Comparison of ENCODE assay signal across 18 cellular contexts in the genomic region with DNA sequence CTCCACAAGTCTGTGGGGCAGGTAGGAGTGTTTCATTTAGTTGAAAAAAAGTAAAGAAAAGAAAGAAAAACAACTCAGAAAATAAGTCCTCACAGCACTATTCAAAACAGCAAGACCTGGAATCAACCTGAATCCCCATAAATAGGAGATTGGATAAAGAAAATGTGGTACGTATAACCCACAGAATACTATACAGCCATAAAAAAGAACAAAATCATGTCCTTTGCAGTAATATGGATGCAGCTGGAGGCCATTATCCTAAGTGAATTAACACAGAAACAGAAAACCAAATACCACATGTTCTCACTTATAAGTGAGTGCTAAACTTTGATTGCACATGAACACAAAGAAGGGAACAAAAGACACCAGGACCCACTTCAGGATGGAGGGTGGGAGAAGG.
DNase-seq lines count a peak whose midpoint lies in the region; ATAC-seq and TF ChIP-seq lines count a peak whose summit lies in the region.
"Had no signal": no experiment of that assay in that cellular context is flagged by ENCODE, and none has a peak within 500 bp of the region (broad histone marks: within the 10 kb centered on the region; RNA-seq: fewer than 3 reads in every experiment).

No MANE protein-coding gene starts in this region.

- no peak for TF ChIP-seq POLR2A in Peyer's patch (IDR thresholded peaks at IDR 0.05)

- no peaks in the 10 kb centered on the region for H3K27me3 Mint-ChIP-seq in activated naive CD8-positive, alpha-beta T cell
- no peaks in the 10 kb centered on the region for H3K27me3 Mint-ChIP-seq in activated naive CD8-positive, alpha-beta T cell treated with anti-CD3 and anti-CD28 coated beads for 36 hours
- H3K27me3 Mint-ChIP-seq in naive thymus-derived CD4-positive, alpha-beta T cell, result no peaks in the 10 kb centered on the region

- H3K9me3 ChIP-seq in HEK293 (ENCODE audit: control insufficient read depth, insufficient read depth, low read depth, low read length), result no peaks in the 10 kb centered on the region
- H3K9me3 ChIP-seq in naive thymus-derived CD4-positive, alpha-beta T cell (ENCODE audit: control insufficient read depth in 2 of 3, low read length in 3 of 3), result no peaks in the 10 kb centered on the region
- no peaks in the 10 kb centered on the region for H3K9me3 ChIP-seq in Peyer's patch
- H3K9me3 ChIP-seq: BE2C, BLaER1 had no signal

- no peaks in the 10 kb centered on the region for H3K27me3 ChIP-seq in naive thymus-derived CD4-positive, alpha-beta T cell (ENCODE audit: control insufficient read depth in 2 of 2, insufficient read depth in 2 of 2, low read length in 2 of 2)
- no peaks in the 10 kb centered on the region for H3K27me3 ChIP-seq in Peyer's patch
- H3K27me3 ChIP-seq: BE2C, BLaER1 had no signal

- ATAC-seq in naive thymus-derived CD4-positive, alpha-beta T cell, result no peak
- ATAC-seq: CD8-positive, alpha-beta T cell had no signal

- H3K4me3 Mint-ChIP-seq in activated naive CD8-positive, alpha-beta T cell, result no peak overlapping the region
- no peak overlapping the region for H3K4me3 Mint-ChIP-seq in activated naive CD8-positive, alpha-beta T cell treated with anti-CD3 and anti-CD28 coated beads for 36 hours
- H3K4me3 Mint-ChIP-seq in naive thymus-derived CD4-positive, alpha-beta T cell, result no peak overlapping the region
- H3K4me3 Mint-ChIP-seq: CD14-positive monocyte; CD4-positive, CD25-positive, alpha-beta regulatory T cell; CD8-positive, alpha-beta T cell had no signal

- POLR2A ChIA-PET in HEK293 (lab: Yijun Ruan, JAX), result no interaction called here
- POLR2A ChIA-PET in naive thymus-derived CD4-positive, alpha-beta T cell (lab: Charles Lee), result interaction anchor here (0.7 to 1.9 kb wide), 3 partner anchors 141 to 147 kb away, joined by 3 to 5 read pairs (median 5); no protein-coding TSS in a partner anchor
- POLR2A ChIA-PET in RWPE1 (lab: Yijun Ruan, JAX; ENCODE audit: low non-redundant PET), result no interaction called here

- no peaks in the 10 kb centered on the region for H3K4me1 ChIP-seq in HEK293 (ENCODE audit: control insufficient read depth, insufficient read depth, low read length)
- H3K4me1 ChIP-seq in naive thymus-derived CD4-positive, alpha-beta T cell (ENCODE audit: control insufficient read depth in 2 of 2, insufficient read depth in 2 of 2, low read length in 2 of 2), result peaks cover 24 to 36% of the 10 kb centered on the region in 2 donors
- H3K4me1 ChIP-seq in Peyer's patch, result peaks cover 0 to 8% (median 0%) of the 10 kb centered on the region in 4 donors
- H3K4me1 ChIP-seq: BE2C, BLaER1 had no signal

- no peaks in the 10 kb centered on the region for H3K36me3 ChIP-seq in HEK293 (ENCODE audit: control insufficient read depth in 2 of 2, insufficient read depth in 1 of 2, low read length in 2 of 2)
- no peaks in the 10 kb centered on the region for H3K36me3 ChIP-seq in naive thymus-derived CD4-positive, alpha-beta T cell (ENCODE audit: control insufficient read depth in 2 of 3, insufficient read depth in 3 of 3, low read length in 3 of 3)
- no peaks in the 10 kb centered on the region for H3K36me3 ChIP-seq in Peyer's patch
- H3K36me3 ChIP-seq: BE2C, BLaER1 had no signal

- no peaks in the 10 kb centered on the region for H3K36me3 Mint-ChIP-seq in activated naive CD8-positive, alpha-beta T cell
- H3K36me3 Mint-ChIP-seq in activated naive CD8-positive, alpha-beta T cell treated with anti-CD3 and anti-CD28 coated beads for 36 hours, result peaks cover 6% of the 10 kb centered on the region
- peaks cover 0 to 1% (median 0%) of the 10 kb centered on the region in 5 donors for H3K36me3 Mint-ChIP-seq in naive thymus-derived CD4-positive, alpha-beta T cell
- H3K36me3 Mint-ChIP-seq: CD14-positive monocyte; CD4-positive, CD25-positive, alpha-beta regulatory T cell; CD8-positive, alpha-beta T cell had no signal

- TF ChIP-seq CTCF in HEK293 (tag by site-specific recombination; IDR thresholded peaks at IDR 0.05), result no peak
- TF ChIP-seq CTCF in Peyer's patch (IDR thresholded peaks at IDR 0.05), result no peak
- TF ChIP-seq CTCF in RWPE1 (conservative IDR thresholded peaks at IDR 0.05; ENCODE audit: low read depth), result no peak

- H3K27ac ChIP-seq in HEK293 (ENCODE audit: extremely low read depth, low read depth, low read length) (no peak overlapping the region), Peyer's patch (no peak overlapping the region), RWPE1 (no peak overlapping the region)
- no peak overlapping the region for H3K27ac ChIP-seq in naive thymus-derived CD4-positive, alpha-beta T cell (ENCODE audit: low read depth, low read length)
- H3K27ac ChIP-seq: BLaER1 had no signal

- H3K27ac Mint-ChIP-seq in activated naive CD8-positive, alpha-beta T cell, result peak overlapping the region; percentile 28
- H3K27ac Mint-ChIP-seq in activated naive CD8-positive, alpha-beta T cell treated with anti-CD3 and anti-CD28 coated beads for 36 hours, result no peak overlapping the region
- H3K27ac Mint-ChIP-seq in naive thymus-derived CD4-positive, alpha-beta T cell, result peak overlapping the region in 6 of 9 donors; percentile 17 to 99 (median 39)
- H3K27ac Mint-ChIP-seq: CD14-positive monocyte had no signal

- peaks cover 55% of the 10 kb centered on the region for H3K4me1 Mint-ChIP-seq in activated naive CD8-positive, alpha-beta T cell (ENCODE audit: low read depth)
- H3K4me1 Mint-ChIP-seq in activated naive CD8-positive, alpha-beta T cell treated with anti-CD3 and anti-CD28 coated beads for 36 hours, result peaks cover 25% of the 10 kb centered on the region
- peaks cover 12 to 70% (median 59%) of the 10 kb centered on the region in 7 donors for H3K4me1 Mint-ChIP-seq in naive thymus-derived CD4-positive, alpha-beta T cell
- H3K4me1 Mint-ChIP-seq: CD14-positive monocyte had no signal

- peaks cover 4% of the 10 kb centered on the region for H3K9me3 Mint-ChIP-seq in activated naive CD8-positive, alpha-beta T cell (ENCODE audit: low read depth)
- H3K9me3 Mint-ChIP-seq in activated naive CD8-positive, alpha-beta T cell treated with anti-CD3 and anti-CD28 coated beads for 36 hours, result peaks cover 8% of the 10 kb centered on the region
- H3K9me3 Mint-ChIP-seq in naive thymus-derived CD4-positive, alpha-beta T cell, result peaks cover 0 to 7% (median 0%) of the 10 kb centered on the region in 11 donors
- H3K9me3 Mint-ChIP-seq: CD8-positive, alpha-beta T cell had no signal

- intact Hi-C loops in naive thymus-derived CD4-positive, alpha-beta T cell (cut with micrococcal nuclease), result loop anchor here in 1 of 2 donors (5.0 kb wide), 1 partner anchor 1270 kb away; a partner anchor contains a TSS

- H3K4me3 ChIP-seq in HEK293 (ENCODE audit: low read depth, low read length) (no peak overlapping the region), Peyer's patch (no peak overlapping the region)
- no peak overlapping the region for H3K4me3 ChIP-seq in naive thymus-derived CD4-positive, alpha-beta T cell (ENCODE audit: low read length)
- H3K4me3 ChIP-seq: BLaER1 had no signal

- CTCF ChIA-PET in HEK293 (lab: Yijun Ruan, JAX) (no interaction called here), RWPE1 (lab: Yijun Ruan, JAX) (no interaction called here)
- CTCF ChIA-PET in naive thymus-derived CD4-positive, alpha-beta T cell (lab: Charles Lee), result interaction anchor here (0.7 kb wide), 1 partner anchor 33 kb away, joined by 3 read pairs; no protein-coding TSS in a partner anchor

- DNase-seq in activated naive CD8-positive, alpha-beta T cell treated with anti-CD3 and anti-CD28 coated beads for 36 hours, result no peak
- DNase-seq in naive thymus-derived CD4-positive, alpha-beta T cell, result no peak
- DNase-seq in Peyer's patch (no peak), RWPE1 (ENCODE audit: low spot score) (no peak)
- DNase-seq: 8988T; ACHN; BE2C; C1 segment of cervical spinal cord; Caco-2; Calu3; CD4-positive, CD25-positive, alpha-beta regulatory T cell; CD8-positive, alpha-beta T cell; DMS79 treated with DMSO at 0.1 percent for 48 hours; GF-D8 had no signal

TF ChIP-seq in HEK293, 187 proteins besides CTCF, POLR2A, EP300 and RAD21:
- TF ChIP-seq, protein P1, sequence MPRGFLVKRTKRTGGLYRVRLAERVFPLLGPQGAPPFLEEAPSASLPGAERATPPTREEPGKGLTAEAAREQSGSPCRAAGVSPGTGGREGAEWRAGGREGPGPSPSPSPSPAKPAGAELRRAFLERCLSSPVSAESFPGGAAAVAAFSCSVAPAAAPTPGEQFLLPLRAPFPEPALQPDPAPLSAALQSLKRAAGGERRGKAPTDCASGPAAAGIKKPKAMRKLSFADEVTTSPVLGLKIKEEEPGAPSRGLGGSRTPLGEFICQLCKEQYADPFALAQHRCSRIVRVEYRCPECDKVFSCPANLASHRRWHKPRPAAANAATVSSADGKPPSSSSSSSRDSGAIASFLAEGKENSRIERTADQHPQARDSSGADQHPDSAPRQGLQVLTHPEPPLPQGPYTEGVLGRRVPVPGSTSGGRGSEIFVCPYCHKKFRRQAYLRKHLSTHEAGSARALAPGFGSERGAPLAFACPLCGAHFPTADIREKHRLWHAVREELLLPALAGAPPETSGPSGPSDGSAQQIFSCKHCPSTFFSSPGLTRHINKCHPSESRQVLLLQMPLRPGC (tag by site-specific recombination; IDR thresholded peaks at IDR 0.05), result no peak
- TF ChIP-seq ZNF146 (tag by site-specific recombination; IDR thresholded peaks at IDR 0.05) (peak; percentile 57; the same call in 1 of the 2 replicates), ZFP3 (tag by site-specific recombination; IDR thresholded peaks at IDR 0.05; ENCODE audit: low read depth) (no peak), ZNF211 (tag by site-specific recombination; IDR thresholded peaks at IDR 0.05; ENCODE audit: low read depth) (no peak), SP2 (tag by site-specific recombination; IDR thresholded peaks at IDR 0.05) (no peak), ZNF391 (tag by site-specific recombination; IDR thresholded peaks at IDR 0.05; ENCODE audit: borderline replicate concordance, low read depth) (no peak), BCL11B (tag by site-specific recombination; IDR thresholded peaks at IDR 0.05; ENCODE audit: low read depth) (no peak)
- TF ChIP-seq, protein P2, sequence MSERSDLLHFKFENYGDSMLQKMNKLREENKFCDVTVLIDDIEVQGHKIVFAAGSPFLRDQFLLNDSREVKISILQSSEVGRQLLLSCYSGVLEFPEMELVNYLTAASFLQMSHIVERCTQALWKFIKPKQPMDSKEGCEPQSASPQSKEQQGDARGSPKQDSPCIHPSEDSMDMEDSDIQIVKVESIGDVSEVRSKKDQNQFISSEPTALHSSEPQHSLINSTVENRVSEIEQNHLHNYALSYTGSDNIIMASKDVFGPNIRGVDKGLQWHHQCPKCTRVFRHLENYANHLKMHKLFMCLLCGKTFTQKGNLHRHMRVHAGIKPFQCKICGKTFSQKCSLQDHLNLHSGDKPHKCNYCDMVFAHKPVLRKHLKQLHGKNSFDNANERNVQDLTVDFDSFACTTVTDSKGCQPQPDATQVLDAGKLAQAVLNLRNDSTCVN (tag by site-specific recombination; optimal IDR thresholded peaks at IDR 0.05), result no peak
